Comparison of ENCODE assay signal across 1 cellular context in genomic region chr20:56872620-56873458, GRCh38.
TF ChIP-seq lines count a peak whose summit lies in the region.

No MANE protein-coding gene starts in this region.

TF ChIP-seq in H1, 55 proteins besides CTCF, POLR2A, EP300 and RAD21:
- TF ChIP-seq RFX5 (IDR thresholded peaks at IDR 0.05; ENCODE audit: borderline replicate concordance, low read depth, low read length) (no peak), SUZ12 (IDR thresholded peaks at IDR 0.05; ENCODE audit: low read length) (no peak)
TF ChIP-seq in H1: peak in this region for 0.
